ENCODE assay signal across 1 cellular context in genomic region chr2:167440382-167440781, GRCh38.
TF ChIP-seq lines count a peak whose summit lies in the region.

No MANE protein-coding gene starts in this region.

TF ChIP-seq in K562, 482 proteins besides CTCF, POLR2A, EP300 and RAD21 (continued from another document):
- TF ChIP-seq ZNF592 (IDR thresholded peaks at IDR 0.05) (no peak), KAT8 (IDR thresholded peaks at IDR 0.05; ENCODE audit: low read depth) (no peak), ZBTB40 (IDR thresholded peaks at IDR 0.05) (no peak), ZBTB40 (CRISPR knock-in tag; IDR thresholded peaks at IDR 0.05) (no peak), ZNF316 (IDR thresholded peaks at IDR 0.05) (peak; percentile 59), MAFG (tag; conservative IDR thresholded peaks at IDR 0.05) (peak; percentile 42)
- TF ChIP-seq, protein P1, sequence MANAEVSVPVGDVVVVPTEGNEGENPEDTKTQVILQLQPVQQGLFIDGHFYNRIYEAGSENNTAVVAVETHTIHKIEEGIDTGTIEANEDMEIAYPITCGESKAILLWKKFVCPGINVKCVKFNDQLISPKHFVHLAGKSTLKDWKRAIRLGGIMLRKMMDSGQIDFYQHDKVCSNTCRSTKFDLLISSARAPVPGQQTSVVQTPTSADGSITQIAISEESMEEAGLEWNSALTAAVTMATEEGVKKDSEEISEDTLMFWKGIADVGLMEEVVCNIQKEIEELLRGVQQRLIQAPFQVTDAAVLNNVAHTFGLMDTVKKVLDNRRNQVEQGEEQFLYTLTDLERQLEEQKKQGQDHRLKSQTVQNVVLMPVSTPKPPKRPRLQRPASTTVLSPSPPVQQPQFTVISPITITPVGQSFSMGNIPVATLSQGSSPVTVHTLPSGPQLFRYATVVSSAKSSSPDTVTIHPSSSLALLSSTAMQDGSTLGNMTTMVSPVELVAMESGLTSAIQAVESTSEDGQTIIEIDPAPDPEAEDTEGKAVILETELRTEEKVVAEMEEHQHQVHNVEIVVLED (CRISPR knock-in tag; IDR thresholded peaks at IDR 0.05) = no peak
- TF ChIP-seq, protein P2, sequence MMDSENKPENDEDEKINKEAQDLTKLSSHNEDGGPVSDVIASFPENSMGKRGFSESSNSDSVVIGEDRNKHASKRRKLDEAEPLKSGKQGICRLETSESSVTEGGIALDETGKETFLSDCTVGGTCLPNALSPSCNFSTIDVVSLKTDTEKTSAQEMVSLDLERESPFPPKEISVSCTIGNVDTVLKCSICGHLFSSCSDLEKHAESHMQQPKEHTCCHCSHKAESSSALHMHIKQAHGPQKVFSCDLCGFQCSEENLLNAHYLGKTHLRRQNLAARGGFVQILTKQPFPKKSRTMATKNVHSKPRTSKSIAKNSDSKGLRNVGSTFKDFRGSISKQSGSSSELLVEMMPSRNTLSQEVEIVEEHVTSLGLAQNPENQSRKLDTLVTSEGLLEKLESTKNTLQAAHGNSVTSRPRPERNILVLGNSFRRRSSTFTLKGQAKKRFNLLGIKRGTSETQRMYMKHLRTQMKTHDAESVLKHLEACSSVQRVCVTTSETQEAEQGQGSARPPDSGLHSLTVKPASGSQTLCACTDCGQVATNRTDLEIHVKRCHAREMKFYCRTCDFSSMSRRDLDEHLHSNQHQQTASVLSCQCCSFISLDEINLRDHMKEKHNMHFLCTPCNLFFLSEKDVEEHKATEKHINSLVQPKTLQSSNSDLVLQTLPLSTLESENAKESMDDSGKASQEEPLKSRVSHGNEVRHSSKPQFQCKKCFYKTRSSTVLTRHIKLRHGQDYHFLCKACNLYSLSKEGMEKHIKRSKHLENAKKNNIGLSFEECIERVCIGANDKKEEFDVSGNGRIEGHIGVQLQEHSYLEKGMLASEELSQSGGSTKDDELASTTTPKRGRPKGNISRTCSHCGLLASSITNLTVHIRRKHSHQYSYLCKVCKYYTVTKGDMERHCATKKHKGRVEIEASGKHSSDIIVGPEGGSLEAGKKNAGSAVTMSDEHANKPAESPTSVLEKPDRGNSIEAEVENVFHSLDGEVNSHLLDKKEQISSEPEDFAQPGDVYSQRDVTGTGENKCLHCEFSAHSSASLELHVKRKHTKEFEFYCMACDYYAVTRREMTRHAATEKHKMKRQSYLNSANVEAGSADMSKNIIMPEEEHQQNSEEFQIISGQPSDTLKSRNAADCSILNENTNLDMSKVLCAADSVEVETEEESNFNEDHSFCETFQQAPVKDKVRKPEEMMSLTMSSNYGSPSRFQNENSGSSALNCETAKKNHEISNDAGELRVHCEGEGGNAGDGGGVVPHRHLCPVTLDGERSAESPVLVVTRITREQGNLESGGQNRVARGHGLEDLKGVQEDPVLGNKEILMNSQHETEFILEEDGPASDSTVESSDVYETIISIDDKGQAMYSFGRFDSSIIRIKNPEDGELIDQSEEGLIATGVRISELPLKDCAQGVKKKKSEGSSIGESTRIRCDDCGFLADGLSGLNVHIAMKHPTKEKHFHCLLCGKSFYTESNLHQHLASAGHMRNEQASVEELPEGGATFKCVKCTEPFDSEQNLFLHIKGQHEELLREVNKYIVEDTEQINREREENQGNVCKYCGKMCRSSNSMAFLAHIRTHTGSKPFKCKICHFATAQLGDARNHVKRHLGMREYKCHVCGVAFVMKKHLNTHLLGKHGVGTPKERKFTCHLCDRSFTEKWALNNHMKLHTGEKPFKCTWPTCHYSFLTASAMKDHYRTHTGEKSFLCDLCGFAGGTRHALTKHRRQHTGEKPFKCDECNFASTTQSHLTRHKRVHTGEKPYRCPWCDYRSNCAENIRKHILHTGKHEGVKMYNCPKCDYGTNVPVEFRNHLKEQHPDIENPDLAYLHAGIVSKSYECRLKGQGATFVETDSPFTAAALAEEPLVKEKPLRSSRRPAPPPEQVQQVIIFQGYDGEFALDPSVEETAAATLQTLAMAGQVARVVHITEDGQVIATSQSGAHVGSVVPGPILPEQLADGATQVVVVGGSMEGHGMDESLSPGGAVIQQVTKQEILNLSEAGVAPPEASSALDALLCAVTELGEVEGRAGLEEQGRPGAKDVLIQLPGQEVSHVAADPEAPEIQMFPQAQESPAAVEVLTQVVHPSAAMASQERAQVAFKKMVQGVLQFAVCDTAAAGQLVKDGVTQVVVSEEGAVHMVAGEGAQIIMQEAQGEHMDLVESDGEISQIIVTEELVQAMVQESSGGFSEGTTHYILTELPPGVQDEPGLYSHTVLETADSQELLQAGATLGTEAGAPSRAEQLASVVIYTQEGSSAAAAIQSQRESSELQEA (IDR thresholded peaks at IDR 0.05; ENCODE audit: low read depth) = no peak
